ENCODE assay signal across 28 cellular contexts in genomic region chr1:175198332-175198731, GRCh38. TPM values are rescaled to one million over a fixed set of nuclear protein-coding genes. Genes with fewer than 3 reads are reported as not detected.
A peak's percentile ranks its signal among the peaks of the same experiment; 100 is the strongest.
DNase-seq lines count a peak whose midpoint lies in the region; ATAC-seq and TF ChIP-seq lines count a peak whose summit lies in the region.
"Had no signal": no experiment of that assay in that cellular context is flagged by ENCODE, and none has a peak within 500 bp of the region (broad histone marks: within the 10 kb centered on the region; RNA-seq: fewer than 3 reads in every experiment).

No MANE protein-coding gene starts in this region.

- peaks cover 54% of the 10 kb centered on the region for H3K4me1 ChIP-seq in Karpas-422 (ENCODE audit: low read length)
- H3K4me1 ChIP-seq in mammary epithelial cell (ENCODE audit: insufficient read depth, low read length) = peaks cover 54% of the 10 kb centered on the region
- peaks cover 64% of the 10 kb centered on the region for H3K4me1 ChIP-seq in lower lobe of right lung

- dilution Hi-C loops in mammary epithelial cell (cut with HindIII; ENCODE audit: low sequenced_read_pairs) = no loop called here

- H3K27me3 ChIP-seq in BJ (ENCODE audit: control insufficient read depth, insufficient read depth, low read length) (no peaks in the 10 kb centered on the region), Karpas-422 (ENCODE audit: low read length) (no peaks in the 10 kb centered on the region), mammary epithelial cell (ENCODE audit: insufficient read depth, low read length) (no peaks in the 10 kb centered on the region), lower lobe of right lung (ENCODE audit: low read depth) (no peaks in the 10 kb centered on the region)
- H3K27me3 ChIP-seq: tibial nerve had no signal

- H3K27ac ChIP-seq in Karpas-422 (ENCODE audit: low read length) (peak overlapping the region; percentile 63; the same call in 1 of the 2 replicates), mammary epithelial cell (ENCODE audit: insufficient read depth, low read depth, low read length) (peak overlapping the region; percentile 98), lower lobe of right lung (peak overlapping the region; percentile 66)
- H3K27ac ChIP-seq: KMS-11, tibial nerve, WERI-Rb-1 had no signal

- intact Hi-C loops in mammary epithelial cell (cut with micrococcal nuclease) = loop anchor here (1.0 kb wide), 1 partner anchor 8 kb away; no protein-coding TSS in a partner anchor
- intact Hi-C loops in lower lobe of right lung (cut with DNase I) = no loop called here

- no peaks in the 10 kb centered on the region for H3K9me2 ChIP-seq in Karpas-422 (replicated peaks; ENCODE audit: insufficient read depth, low read length)

- H3K4me3 ChIP-seq in BJ (ENCODE audit: low read depth, low read length) = no peak overlapping the region
- 0 out of 2 replicates have a peak overlapping the region, but pooled peaks have one; percentile 18 for H3K4me3 ChIP-seq in Karpas-422 (ENCODE audit: low read length)
- H3K4me3 ChIP-seq in mammary epithelial cell (replicated peaks in 1 of 3; ENCODE audit: insufficient read depth in 1 of 3, low read depth in 2 of 3, low read length in 3 of 3) = no peak overlapping the region
- H3K4me3 ChIP-seq in lower lobe of right lung = no peak overlapping the region
- H3K4me3 ChIP-seq: lung, tibial nerve had no signal

- H2AFZ ChIP-seq in Karpas-422 (ENCODE audit: low read length) (no peak overlapping the region), mammary epithelial cell (ENCODE audit: low read depth, low read length) (no peak overlapping the region)

- H3K9me3 ChIP-seq in Karpas-422 (ENCODE audit: low read length) = no peaks in the 10 kb centered on the region
- no peaks in the 10 kb centered on the region for H3K9me3 ChIP-seq in mammary epithelial cell (replicated peaks; ENCODE audit: insufficient read depth, low read length)
- H3K9me3 ChIP-seq in lower lobe of right lung = no peaks in the 10 kb centered on the region
- H3K9me3 ChIP-seq: tibial nerve had no signal

- POLR2A ChIA-PET in BJ (lab: Charles Lee) = no interaction called here

- in situ Hi-C loops in mammary epithelial cell (cut with MboI; ENCODE audit: low sequenced_read_pairs in 2 of 2) = no loop called here

- H3K36me3 ChIP-seq in BJ (ENCODE audit: control insufficient read depth, insufficient read depth, low read length) (no peaks in the 10 kb centered on the region), Karpas-422 (ENCODE audit: insufficient read depth, low read length) (no peaks in the 10 kb centered on the region), mammary epithelial cell (ENCODE audit: insufficient read depth, low read length) (no peaks in the 10 kb centered on the region), lower lobe of right lung (no peaks in the 10 kb centered on the region)
- H3K36me3 ChIP-seq: tibial nerve, WERI-Rb-1 had no signal

- no TSS peak for BruUV-seq in mammary epithelial cell (replicated peaks; lab: Mats Ljungman, UMichigan)

- ATAC-seq in lower lobe of right lung (no peak), HG03432 (IDR thresholded peaks at IDR 0.05; ENCODE audit: unreplicated experiment) (no peak)
- ATAC-seq: Panc1; stimulated activated effector memory CD8-positive, alpha-beta T cell treated with anti-CD3 and anti-CD28 coated beads, Interleukin-12 subunit alpha, Interleukin-12 subunit beta, amount 100 ng/mL, for 72 hours had no signal

- CTCF ChIA-PET in BJ (lab: Yijun Ruan, JAX) = interaction anchor here (0.6 to 1.2 kb wide), 3 partner anchors 44 to 548 kb away, joined by 3 to 4 read pairs (median 3); no protein-coding TSS in a partner anchor
- CTCF ChIA-PET in mammary epithelial cell (lab: Charles Lee; ENCODE audit: low non-redundant PET) = no interaction called here

- H3K4me2 ChIP-seq in Karpas-422 (ENCODE audit: low read depth, low read length, poor library complexity, severe bottlenecking) (peak overlapping the region; percentile 64), mammary epithelial cell (ENCODE audit: insufficient read depth, low read depth, low read length) (peak overlapping the region; percentile 38)
- H3K4me2 ChIP-seq: KMS-11 had no signal

- TF ChIP-seq CTCF in BJ (IDR thresholded peaks at IDR 0.05; ENCODE audit: insufficient read depth, low read depth, low read length) (no peak), mammary epithelial cell (conservative IDR thresholded peaks at IDR 0.05 in 1 of 2, IDR thresholded peaks at IDR 0.05 in 1 of 2; ENCODE audit: extremely low read depth in 1 of 2, insufficient read depth in 1 of 2, low read depth in 1 of 2, low read length in 2 of 2) (no peak), lower lobe of right lung (IDR thresholded peaks at IDR 0.05) (no peak)

- H3K79me2 ChIP-seq in Karpas-422 (ENCODE audit: low read length) = no peaks in the 10 kb centered on the region
- H3K79me2 ChIP-seq in mammary epithelial cell (ENCODE audit: insufficient read depth, low read length) = no peaks in the 10 kb centered on the region

- H4K20me1 ChIP-seq in Karpas-422 (ENCODE audit: insufficient read depth, low read depth, low read length) (no peaks in the 10 kb centered on the region), mammary epithelial cell (ENCODE audit: insufficient read depth, low read length) (no peaks in the 10 kb centered on the region)

- H3K9ac ChIP-seq in Karpas-422 (ENCODE audit: low read length) (no peak overlapping the region), mammary epithelial cell (ENCODE audit: insufficient read depth, low read length) (peak overlapping the region; percentile 18)
- H3K9ac ChIP-seq: KMS-11 had no signal

- DNase-seq in BJ (ENCODE audit: low read depth) (peak; percentile 42), Karpas-422 (no peak), mammary epithelial cell (no peak), lower lobe of right lung (no peak), NCI-H2196 treated with DMSO at 0.1 percent for 48 hours (lab: John Stamatoyannopoulos, UW; ENCODE audit: unreplicated experiment) (no peak), midbrain (lab: John Stamatoyannopoulos, UW) (no peak), NCI-H2029 (lab: John Stamatoyannopoulos, UW) (no peak)
- DNase-seq: ACHN; activated CD8-positive, alpha-beta memory T cell treated with anti-CD3 and anti-CD28 coated beads for 24 hours; activated naive CD4-positive, alpha-beta T cell treated with anti-CD3 and anti-CD28 coated beads, Interleukin-2, amount 50 U/mL, for 16 hours; activated T-cell treated with anti-CD3 and anti-CD28 coated beads for 4 hours; amniotic stem cell; DND-41; effector CD8-positive, alpha-beta T cell; glutamatergic neuron; NCI-H2029 treated with DMSO at 0.1 percent for 48 hours; NCI-H2227 treated with DMSO at 0.1 percent for 48 hours; nephron progenitor cell; SIG-M5; SW 1271; T-helper 9 cell; WERI-Rb-1 had no signal

RNA-seq across cellular contexts. Expression of gene KIAA0040, which starts 5.8 kb away (rescaled TPM):
- polyA plus RNA-seq in BJ (2011; rRNA removed) (9.9 and 10.8 TPM in 2 replicates), mammary epithelial cell (87.6 TPM)
- 4.7 and 4.8 TPM in 2 replicates for polyA minus RNA-seq in BJ (2011; rRNA and poly(A)+ RNA removed)
- total RNA-seq in Karpas-422 (2014; rRNA removed; shearing (Covaris generic); ENCODE audit: low replicate concordance) = 48.5 and 86.6 TPM in 2 replicates
- total RNA-seq in mammary epithelial cell (10 to 100 TPM; 34.3 to 75.0 TPM), lower lobe of right lung (46.9 TPM)
- polyA minus RNA-seq in mammary epithelial cell = 83.3 TPM
